1 cellular context compared by ENCODE assay signal in the genomic region with DNA sequence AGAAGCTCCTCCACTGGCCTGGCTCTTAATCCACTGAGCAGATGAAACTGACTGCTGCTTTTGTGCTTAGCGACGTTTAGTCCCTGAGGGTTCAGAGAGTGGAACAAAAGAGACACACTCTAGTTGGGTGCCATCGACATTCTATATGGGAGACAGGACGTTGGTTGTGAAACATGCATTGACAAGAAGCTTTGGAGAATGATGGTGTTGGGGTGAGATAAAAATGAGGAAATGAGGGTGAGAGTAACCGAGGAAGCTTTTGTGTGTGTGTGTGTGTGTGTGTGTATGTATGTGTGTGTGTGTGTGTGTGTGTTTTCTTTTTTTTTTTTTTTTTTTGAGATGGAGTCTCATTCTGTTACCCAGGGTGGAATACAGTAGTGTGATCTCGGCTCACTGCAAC.
TF ChIP-seq lines count a peak whose summit lies in the region.

No MANE protein-coding gene starts in this region.

TF ChIP-seq in WTC11, 78 proteins besides CTCF, POLR2A, EP300 and RAD21 (continued from another document):
- TF ChIP-seq, protein P1, sequence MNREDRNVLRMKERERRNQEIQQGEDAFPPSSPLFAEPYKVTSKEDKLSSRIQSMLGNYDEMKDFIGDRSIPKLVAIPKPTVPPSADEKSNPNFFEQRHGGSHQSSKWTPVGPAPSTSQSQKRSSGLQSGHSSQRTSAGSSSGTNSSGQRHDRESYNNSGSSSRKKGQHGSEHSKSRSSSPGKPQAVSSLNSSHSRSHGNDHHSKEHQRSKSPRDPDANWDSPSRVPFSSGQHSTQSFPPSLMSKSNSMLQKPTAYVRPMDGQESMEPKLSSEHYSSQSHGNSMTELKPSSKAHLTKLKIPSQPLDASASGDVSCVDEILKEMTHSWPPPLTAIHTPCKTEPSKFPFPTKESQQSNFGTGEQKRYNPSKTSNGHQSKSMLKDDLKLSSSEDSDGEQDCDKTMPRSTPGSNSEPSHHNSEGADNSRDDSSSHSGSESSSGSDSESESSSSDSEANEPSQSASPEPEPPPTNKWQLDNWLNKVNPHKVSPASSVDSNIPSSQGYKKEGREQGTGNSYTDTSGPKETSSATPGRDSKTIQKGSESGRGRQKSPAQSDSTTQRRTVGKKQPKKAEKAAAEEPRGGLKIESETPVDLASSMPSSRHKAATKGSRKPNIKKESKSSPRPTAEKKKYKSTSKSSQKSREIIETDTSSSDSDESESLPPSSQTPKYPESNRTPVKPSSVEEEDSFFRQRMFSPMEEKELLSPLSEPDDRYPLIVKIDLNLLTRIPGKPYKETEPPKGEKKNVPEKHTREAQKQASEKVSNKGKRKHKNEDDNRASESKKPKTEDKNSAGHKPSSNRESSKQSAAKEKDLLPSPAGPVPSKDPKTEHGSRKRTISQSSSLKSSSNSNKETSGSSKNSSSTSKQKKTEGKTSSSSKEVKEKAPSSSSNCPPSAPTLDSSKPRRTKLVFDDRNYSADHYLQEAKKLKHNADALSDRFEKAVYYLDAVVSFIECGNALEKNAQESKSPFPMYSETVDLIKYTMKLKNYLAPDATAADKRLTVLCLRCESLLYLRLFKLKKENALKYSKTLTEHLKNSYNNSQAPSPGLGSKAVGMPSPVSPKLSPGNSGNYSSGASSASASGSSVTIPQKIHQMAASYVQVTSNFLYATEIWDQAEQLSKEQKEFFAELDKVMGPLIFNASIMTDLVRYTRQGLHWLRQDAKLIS (CRISPR knock-in tag; IDR thresholded peaks at IDR 0.05; ENCODE audit: borderline replicate concordance): no peak
- TF ChIP-seq FOXK1 (CRISPR knock-in tag; IDR thresholded peaks at IDR 0.05) (no peak), ZNF138 (CRISPR knock-in tag; conservative IDR thresholded peaks at IDR 0.05) (no peak), ZNF416 (CRISPR knock-in tag; IDR thresholded peaks at IDR 0.05) (no peak), ZNF263 (CRISPR knock-in tag; IDR thresholded peaks at IDR 0.05; ENCODE audit: low read depth) (no peak), MYBL2 (CRISPR knock-in tag; IDR thresholded peaks at IDR 0.05) (no peak), KAT7 (CRISPR knock-in tag; IDR thresholded peaks at IDR 0.05; ENCODE audit: borderline replicate concordance) (no peak)
- TF ChIP-seq, protein P2, sequence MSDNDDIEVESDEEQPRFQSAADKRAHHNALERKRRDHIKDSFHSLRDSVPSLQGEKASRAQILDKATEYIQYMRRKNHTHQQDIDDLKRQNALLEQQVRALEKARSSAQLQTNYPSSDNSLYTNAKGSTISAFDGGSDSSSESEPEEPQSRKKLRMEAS (CRISPR knock-in tag; IDR thresholded peaks at IDR 0.05): no peak
- TF ChIP-seq, protein P3, sequence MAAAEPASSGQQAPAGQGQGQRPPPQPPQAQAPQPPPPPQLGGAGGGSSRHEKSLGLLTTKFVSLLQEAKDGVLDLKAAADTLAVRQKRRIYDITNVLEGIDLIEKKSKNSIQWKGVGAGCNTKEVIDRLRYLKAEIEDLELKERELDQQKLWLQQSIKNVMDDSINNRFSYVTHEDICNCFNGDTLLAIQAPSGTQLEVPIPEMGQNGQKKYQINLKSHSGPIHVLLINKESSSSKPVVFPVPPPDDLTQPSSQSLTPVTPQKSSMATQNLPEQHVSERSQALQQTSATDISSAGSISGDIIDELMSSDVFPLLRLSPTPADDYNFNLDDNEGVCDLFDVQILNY (CRISPR knock-in tag; IDR thresholded peaks at IDR 0.05): no peak
- TF ChIP-seq, protein P4, sequence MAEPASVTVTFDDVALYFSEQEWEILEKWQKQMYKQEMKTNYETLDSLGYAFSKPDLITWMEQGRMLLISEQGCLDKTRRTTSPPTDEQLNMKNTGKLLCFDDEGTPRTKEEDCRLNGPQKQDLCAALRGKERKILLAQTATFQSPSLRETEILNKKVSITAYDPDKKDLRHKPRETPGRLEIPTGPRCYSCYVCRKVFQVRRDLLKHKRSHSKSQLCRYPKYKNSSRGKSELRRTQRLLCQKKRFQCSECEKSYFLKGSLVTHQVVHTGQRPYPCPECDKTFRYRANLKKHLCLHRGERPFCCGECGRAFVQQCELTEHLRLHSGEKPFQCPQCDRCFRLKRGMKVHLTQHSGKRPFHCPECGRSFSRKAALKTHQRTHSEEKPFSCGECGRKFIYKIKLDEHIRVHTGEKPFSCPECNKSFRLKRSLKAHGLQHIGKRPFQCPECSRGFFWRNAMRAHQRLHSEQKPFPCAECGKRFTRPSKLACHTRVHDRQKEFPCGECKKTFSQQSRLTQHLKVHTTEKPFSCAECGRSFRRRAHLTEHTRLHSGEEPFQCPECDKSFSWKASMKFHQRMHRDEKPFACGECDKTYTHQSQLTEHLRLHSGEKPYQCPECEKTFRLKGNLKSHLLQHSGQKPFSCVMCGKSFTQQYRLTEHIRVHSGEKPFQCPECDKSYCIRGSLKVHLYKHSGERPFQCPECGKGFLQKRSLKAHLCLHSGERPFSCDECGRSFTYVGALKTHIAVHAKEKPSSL (CRISPR knock-in tag; conservative IDR thresholded peaks at IDR 0.05): no peak
- TF ChIP-seq, protein P5, sequence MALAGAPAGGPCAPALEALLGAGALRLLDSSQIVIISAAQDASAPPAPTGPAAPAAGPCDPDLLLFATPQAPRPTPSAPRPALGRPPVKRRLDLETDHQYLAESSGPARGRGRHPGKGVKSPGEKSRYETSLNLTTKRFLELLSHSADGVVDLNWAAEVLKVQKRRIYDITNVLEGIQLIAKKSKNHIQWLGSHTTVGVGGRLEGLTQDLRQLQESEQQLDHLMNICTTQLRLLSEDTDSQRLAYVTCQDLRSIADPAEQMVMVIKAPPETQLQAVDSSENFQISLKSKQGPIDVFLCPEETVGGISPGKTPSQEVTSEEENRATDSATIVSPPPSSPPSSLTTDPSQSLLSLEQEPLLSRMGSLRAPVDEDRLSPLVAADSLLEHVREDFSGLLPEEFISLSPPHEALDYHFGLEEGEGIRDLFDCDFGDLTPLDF (CRISPR knock-in tag; IDR thresholded peaks at IDR 0.05): no peak
TF ChIP-seq in WTC11: peak in this region for 0.
